ENCODE assay signal across 22 cellular contexts in genomic region chr2:142668420-142668819, GRCh38.
DNase-seq lines count a peak whose midpoint lies in the region; ATAC-seq and TF ChIP-seq lines count a peak whose summit lies in the region.
"Had no signal": no experiment of that assay in that cellular context is flagged by ENCODE, and none has a peak within 500 bp of the region (broad histone marks: within the 10 kb centered on the region; RNA-seq: fewer than 3 reads in every experiment).

No MANE protein-coding gene starts in this region.

- no peak overlapping the region for H3K27ac ChIP-seq in PC-9
- H3K27ac ChIP-seq in foreskin keratinocyte: no peak overlapping the region

- intact Hi-C loops in PC-9 (cut with micrococcal nuclease; ENCODE audit: unreplicated experiment): no loop called here

- no peak overlapping the region for H3K4me2 ChIP-seq in PC-9
- H3K4me2 ChIP-seq: GM23338, SK-N-SH had no signal

- H3K4me1 ChIP-seq in PC-9 (replicated peaks; ENCODE audit: insufficient read depth): no peaks in the 10 kb centered on the region
- peaks cover 13% of the 10 kb centered on the region for H3K4me1 ChIP-seq in foreskin keratinocyte
- H3K4me1 ChIP-seq: HAP-1 had no signal

- H3K4me3 ChIP-seq in PC-9: no peak overlapping the region
- H3K4me3 ChIP-seq: GM23338, HAP-1, MG63 had no signal

- BruUV-seq in PC-9 (replicated peaks; lab: Mats Ljungman, UMichigan): no TSS peak

- DNase-seq in A172 (ENCODE audit: low spot score) (peak; percentile 38), HPDE6-E6E7 (ENCODE audit: extremely low spot score) (peak; percentile 17), PC-9 (no peak), foreskin keratinocyte (peak; percentile 49 to 68), KG1 (lab: John Stamatoyannopoulos, UW) (no peak), GF-D8 (lab: John Stamatoyannopoulos, UW) (no peak)
- DNase-seq: 8988T; Calu3; DMS79 treated with DMSO at 0.1 percent for 48 hours; Karpas-422; MG63; NCI-H1105 treated with DMSO at 0.1 percent for 48 hours; NCI-H2029; NCI-H446; NCI-H526; NCI-H82; NK-92 treated with Interleukin-12 subunit alpha and Interleukin-12 subunit beta, amount 100 ng/mL, for 24 hours; SK-N-SH had no signal

- 0 out of 2 replicates have a peak, but pooled peaks cover 3% of the 10 kb centered on the region for H3K9me3 ChIP-seq in PC-9 (ENCODE audit: insufficient read depth, low read depth)
- H3K9me3 ChIP-seq: HAP-1, MG63, SK-N-SH had no signal

- no peaks in the 10 kb centered on the region for H3K9me2 ChIP-seq in PC-9 (ENCODE audit: insufficient read depth)
- H3K9me2 ChIP-seq: SK-N-SH had no signal

- POLR2A ChIA-PET in PC-9 (lab: Charles Lee; ENCODE audit: unreplicated experiment): no interaction called here

- no peaks in the 10 kb centered on the region for H4K20me1 ChIP-seq in PC-9 (ENCODE audit: insufficient read depth)

- ATAC-seq in foreskin keratinocyte (peak; percentile 94), GM21619 (IDR thresholded peaks at IDR 0.05; ENCODE audit: unreplicated experiment) (no peak)
- ATAC-seq: GM23338, Panc1 had no signal

- H2AFZ ChIP-seq in PC-9: peak overlapping the region; percentile 66; the same call in 1 of the 2 replicates
- H2AFZ ChIP-seq: GM23338 had no signal

- TF ChIP-seq CTCF in PC-9 (conservative IDR thresholded peaks at IDR 0.05) (no peak), foreskin keratinocyte (conservative IDR thresholded peaks at IDR 0.05) (no peak)

- H3K79me2 ChIP-seq in PC-9 (ENCODE audit: low read depth): no peaks in the 10 kb centered on the region

- no peaks in the 10 kb centered on the region for H3F3A ChIP-seq in PC-9 (ENCODE audit: insufficient read depth, low read depth)

- H3K27me3 ChIP-seq in PC-9 (ENCODE audit: insufficient read depth, low read depth) (no peaks in the 10 kb centered on the region), foreskin keratinocyte (no peaks in the 10 kb centered on the region)
- H3K27me3 ChIP-seq: MG63 had no signal

- CTCF ChIA-PET in PC-9 (lab: Charles Lee): no interaction called here

- no peaks in the 10 kb centered on the region for H3K36me3 ChIP-seq in PC-9 (ENCODE audit: low read depth)
- H3K36me3 ChIP-seq: HAP-1, MG63 had no signal

Comparison
In these comparisons a context has a peak if more than half of its experiments do, and no peak if none do; other contexts are left out.
1. DNase-seq: peak in A172 (single experiment), HPDE6-E6E7 (single experiment) and foreskin keratinocyte (2 of 2); none in PC-9 (0 of 2), KG1 (single experiment) and GF-D8 (single experiment).